In the genomic region with DNA sequence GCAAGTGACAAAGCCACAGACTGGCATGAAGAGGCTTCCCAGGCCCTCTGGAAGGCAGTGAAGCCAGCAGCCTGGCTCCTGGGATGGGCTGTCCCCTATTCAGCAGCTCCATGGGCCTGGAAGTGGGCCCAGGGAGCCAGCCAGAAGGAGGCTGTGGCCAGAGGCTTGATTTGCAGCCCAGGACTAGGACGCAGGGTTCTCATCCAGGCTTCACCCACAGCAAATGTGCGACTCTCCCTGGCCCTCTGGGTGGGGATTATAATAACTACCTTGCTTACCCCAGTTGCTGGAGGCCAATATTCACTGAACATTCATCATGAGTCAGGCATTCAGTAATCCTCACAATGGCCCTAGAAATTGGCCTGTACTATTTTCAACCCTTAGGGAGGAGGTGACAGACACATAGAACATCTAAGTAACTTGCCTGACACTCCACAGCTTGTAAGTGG, we compare ENCODE assay signal across 9 cellular contexts. TPM values are rescaled to one million over a fixed set of nuclear protein-coding genes. Genes with fewer than 3 reads are reported as not detected.
A peak's percentile ranks its signal among the peaks of the same experiment; 100 is the strongest.
DNase-seq lines count a peak whose midpoint lies in the region; ATAC-seq and TF ChIP-seq lines count a peak whose summit lies in the region.
"Had no signal": no experiment of that assay in that cellular context is flagged by ENCODE, and none has a peak within 500 bp of the region (broad histone marks: within the 10 kb centered on the region; RNA-seq: fewer than 3 reads in every experiment).

No MANE protein-coding gene starts in this region.

- H3K9ac ChIP-seq in skeletal muscle tissue (ENCODE audit: low read depth in 1 of 3, low read length in 3 of 3), result peak overlapping the region in 2 of 3 donors; percentile 1 to 28

- ATAC-seq in GM21576 (IDR thresholded peaks at IDR 0.05; ENCODE audit: unreplicated experiment), result no peak

- DNase-seq in activated effector memory CD4-positive, alpha-beta T cell treated with anti-CD3 and anti-CD28 coated beads, Interleukin-2, amount 50 U/mL, for 16 hours, result peak; percentile 21
- no peak for DNase-seq in activated effector memory CD4-positive, alpha-beta T cell treated with Interleukin-2 at 50 U/mL for 16 hours
- DNase-seq in RPMI7951 (ENCODE audit: low read depth) (peak; percentile 100), foreskin fibroblast (peak; percentile 63 to 77), NCI-H748 (lab: John Stamatoyannopoulos, UW; ENCODE audit: unreplicated experiment) (no peak), NCI-H146 treated with DMSO at 0.1 percent for 48 hours (lab: John Stamatoyannopoulos, UW; ENCODE audit: unreplicated experiment) (no peak)

- TF ChIP-seq CTCF in foreskin fibroblast (IDR thresholded peaks at IDR 0.05; ENCODE audit: low read depth, low read length), result no peak

- H3K4me3 ChIP-seq in foreskin fibroblast (ENCODE audit: low read depth in 1 of 2, low read length in 2 of 2), result no peak overlapping the region
- no peak overlapping the region for H3K4me3 ChIP-seq in skeletal muscle tissue (ENCODE audit: low read length in 3 of 3)
- H3K4me3 ChIP-seq: tibial artery had no signal

- no peaks in the 10 kb centered on the region for H3K27me3 ChIP-seq in skeletal muscle tissue (ENCODE audit: control insufficient read depth in 3 of 3, insufficient read depth in 3 of 3, low read length in 3 of 3)
- H3K27me3 ChIP-seq: tibial artery had no signal

- H3K4me1 ChIP-seq in skeletal muscle tissue (ENCODE audit: control insufficient read depth in 3 of 3, insufficient read depth in 3 of 3, low read length in 3 of 3), result peaks cover 23 to 27% (median 26%) of the 10 kb centered on the region in 3 donors

- H3K9me3 ChIP-seq in skeletal muscle tissue (ENCODE audit: control insufficient read depth in 3 of 3, low read length in 3 of 3), result no peaks in the 10 kb centered on the region
- H3K9me3 ChIP-seq: tibial artery had no signal

- peaks cover 0 to 2% (median 0%) of the 10 kb centered on the region in 3 donors for H3K36me3 ChIP-seq in skeletal muscle tissue (ENCODE audit: control insufficient read depth in 3 of 3, insufficient read depth in 3 of 3, low read length in 3 of 3)
- H3K36me3 ChIP-seq: tibial artery had no signal

- H3K27ac ChIP-seq in skeletal muscle tissue (ENCODE audit: low read depth, low read length), result peak overlapping the region; percentile 74

RNA-seq across cellular contexts. Expression of a gene that starts 24.6 kb away (rescaled TPM):
- total RNA-seq in RPMI7951 (2014; rRNA removed; shearing (Covaris generic)), result 404 and 461 TPM in 2 replicates
- total RNA-seq in skeletal muscle tissue, result 72.5 TPM

RNA-seq across cellular contexts. Expression of a gene that starts 45.1 kb away (rescaled TPM):
- 13.8 and 13.9 TPM in 2 replicates for total RNA-seq in RPMI7951 (2014; rRNA removed; shearing (Covaris generic))
- 8.4 TPM for total RNA-seq in skeletal muscle tissue

Comparison
In these comparisons a context has a peak if more than half of its experiments do, and no peak if none do; other contexts are left out.
1. DNase-seq: peak in activated effector memory CD4-positive, alpha-beta T cell treated with anti-CD3 and anti-CD28 coated beads, Interleukin-2, amount 50 U/mL, for 16 hours (single experiment), RPMI7951 (single experiment) and foreskin fibroblast (2 of 2); none in activated effector memory CD4-positive, alpha-beta T cell treated with Interleukin-2 at 50 U/mL for 16 hours (single experiment), NCI-H748 (single experiment) and NCI-H146 treated with DMSO at 0.1 percent for 48 hours (single experiment).